ENCODE assay signal across 8 cellular contexts in genomic region chr11:121416909-121417567, GRCh38. TPM values are rescaled to one million over a fixed set of nuclear protein-coding genes. Genes with fewer than 3 reads are reported as not detected.
DNase-seq lines count a peak whose midpoint lies in the region; ATAC-seq and TF ChIP-seq lines count a peak whose summit lies in the region.

No MANE protein-coding gene starts in this region.

- H3K27me3 ChIP-seq in right cardiac atrium (ENCODE audit: control insufficient read depth, insufficient read depth): no peaks in the 10 kb centered on the region

- H3K9me3 Mint-ChIP-seq in activated naive CD8-positive, alpha-beta T cell treated with anti-CD3 and anti-CD28 coated beads for 36 hours: no peaks in the 10 kb centered on the region

- H3K4me1 ChIP-seq in right cardiac atrium (ENCODE audit: control insufficient read depth, insufficient read depth, low read length): peaks cover 8% of the 10 kb centered on the region

- H3K27ac Mint-ChIP-seq in activated naive CD8-positive, alpha-beta T cell treated with anti-CD3 and anti-CD28 coated beads for 36 hours: peak overlapping the region; percentile 74

- peak overlapping the region; percentile 84 for H3K27ac ChIP-seq in right cardiac atrium (ENCODE audit: low read length)

- no peaks in the 10 kb centered on the region for H3K9me3 ChIP-seq in right cardiac atrium (ENCODE audit: control insufficient read depth, low read length)

- H3K4me3 ChIP-seq in right cardiac atrium (ENCODE audit: low read length): no peak overlapping the region

- DNase-seq in GM10266 (ENCODE audit: extremely low spot score): peak; percentile 49
- peak; percentile 60 for DNase-seq in activated naive CD8-positive, alpha-beta T cell treated with anti-CD3 and anti-CD28 coated beads for 36 hours
- DNase-seq in right cardiac atrium: peak; percentile 89 to 94 (median 91)
- peak; percentile 44 to 59 for DNase-seq in stimulated activated CD4-positive, alpha-beta T cell treated with anti-CD3 and anti-CD28 coated beads, Interleukin-2, amount 100 ng/mL, for 24 hours
- DNase-seq in NCI-H2227 treated with DMSO at 0.1 percent for 48 hours (lab: John Stamatoyannopoulos, UW): no peak
- DNase-seq in RKO (ENCODE audit: low spot score): no peak

- intact Hi-C loops in right cardiac atrium (cut with DNase I): no loop called here

- no peak for TF ChIP-seq CTCF in GM10266 (IDR thresholded peaks at IDR 0.05; ENCODE audit: control insufficient read depth, insufficient read depth, low read depth, missing control alignments)

- H3K4me1 Mint-ChIP-seq in activated naive CD8-positive, alpha-beta T cell treated with anti-CD3 and anti-CD28 coated beads for 36 hours: peaks cover 52% of the 10 kb centered on the region

- ATAC-seq in HG02981 (IDR thresholded peaks at IDR 0.05; ENCODE audit: unreplicated experiment) (peak; percentile 66), right cardiac atrium (peak; percentile 94 to 95)

- H3K27me3 Mint-ChIP-seq in activated naive CD8-positive, alpha-beta T cell treated with anti-CD3 and anti-CD28 coated beads for 36 hours: no peaks in the 10 kb centered on the region

- no peaks in the 10 kb centered on the region for H3K36me3 Mint-ChIP-seq in activated naive CD8-positive, alpha-beta T cell treated with anti-CD3 and anti-CD28 coated beads for 36 hours

- 17% methylated on average over 7 of the region's 7 CpGs for WGBS in right cardiac atrium

- no peak overlapping the region for H3K4me3 Mint-ChIP-seq in activated naive CD8-positive, alpha-beta T cell treated with anti-CD3 and anti-CD28 coated beads for 36 hours

TF ChIP-seq in PFSK-1, 5 proteins besides CTCF, POLR2A, EP300 and RAD21:
- peak; percentile 45 for TF ChIP-seq FOXP2 (optimal IDR thresholded peaks at IDR 0.05; ENCODE audit: borderline replicate concordance, extremely low read depth, extremely low read length, insufficient read depth)
- no peak for TF ChIP-seq TAF1 (IDR thresholded peaks at IDR 0.05; ENCODE audit: borderline replicate concordance, insufficient read depth, low read length)

RNA-seq across cellular contexts. Expression of gene SORL1, which starts 35.1 kb away (rescaled TPM):
- polyA plus RNA-seq in PFSK-1 (2012; ENCODE audit: insufficient read length, low read depth): 6.1 TPM
- total RNA-seq in activated naive CD8-positive, alpha-beta T cell treated with anti-CD3 and anti-CD28 coated beads for 36 hours: 10 to 100 TPM; 47.5 to 47.9 TPM
- total RNA-seq in right cardiac atrium: 1 to 10 TPM; 3.7 to 9.2 (median 5.4) TPM
- polyA plus RNA-seq in right cardiac atrium: 0.57 TPM

Comparison
In these comparisons a context has a peak if more than half of its experiments do, and no peak if none do; other contexts are left out.
1. DNase-seq: peak in GM10266 (single experiment), activated naive CD8-positive, alpha-beta T cell treated with anti-CD3 and anti-CD28 coated beads for 36 hours (single experiment), right cardiac atrium (3 of 3) and stimulated activated CD4-positive, alpha-beta T cell treated with anti-CD3 and anti-CD28 coated beads, Interleukin-2, amount 100 ng/mL, for 24 hours (2 of 2); none in NCI-H2227 treated with DMSO at 0.1 percent for 48 hours (single experiment) and RKO (single experiment).
2. RNA of gene SORL1, which starts 35.1 kb away (total RNA-seq): 47.5 to 47.9 TPM in activated naive CD8-positive, alpha-beta T cell treated with anti-CD3 and anti-CD28 coated beads for 36 hours; 3.7 to 9.2 TPM in right cardiac atrium; every median in the first group is over 4 times any median in the second.